ENCODE assay signal across 8 cellular contexts in the genomic region with DNA sequence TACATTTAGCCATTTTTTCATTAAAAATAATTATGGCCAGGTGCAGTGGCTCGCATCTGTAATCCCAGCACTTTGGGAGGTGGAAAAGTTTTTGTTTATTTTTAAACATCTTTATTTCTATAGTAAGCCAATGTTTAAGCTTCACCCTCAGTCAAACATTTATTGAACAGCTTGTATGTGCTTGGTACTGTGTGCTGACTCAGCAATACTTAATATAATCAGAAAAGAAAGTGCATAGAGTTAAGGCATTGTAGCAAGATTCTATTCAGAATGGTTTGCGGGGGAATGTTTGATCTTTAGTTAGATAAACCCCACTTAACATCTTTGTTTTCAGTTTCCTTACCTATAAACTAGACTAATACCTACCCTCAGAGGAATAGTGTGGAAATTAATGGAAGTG.
"Had no signal": no experiment of that assay in that cellular context is flagged by ENCODE, and none has a peak within 500 bp of the region (broad histone marks: within the 10 kb centered on the region; RNA-seq: fewer than 3 reads in every experiment).

No MANE protein-coding gene starts in this region.

- H3K4me2 ChIP-seq: GM23338, KMS-11 had no signal

- H3K4me1 ChIP-seq: HAP-1 had no signal

- H3K4me3 ChIP-seq: GM23338, HAP-1 had no signal

- H2AFZ ChIP-seq: GM23338 had no signal

- H3K27ac ChIP-seq: KMS-11 had no signal

- ATAC-seq: GM23338, HCT116 had no signal

- H3K9ac ChIP-seq: KMS-11 had no signal

- H3K9me3 ChIP-seq: HAP-1 had no signal

- DNase-seq: H7, Karpas-422, KBM-7 had no signal

- FAIRE-seq: HTR-8/SVneo had no signal
